ENCODE assay signal across 8 cellular contexts in the genomic region with DNA sequence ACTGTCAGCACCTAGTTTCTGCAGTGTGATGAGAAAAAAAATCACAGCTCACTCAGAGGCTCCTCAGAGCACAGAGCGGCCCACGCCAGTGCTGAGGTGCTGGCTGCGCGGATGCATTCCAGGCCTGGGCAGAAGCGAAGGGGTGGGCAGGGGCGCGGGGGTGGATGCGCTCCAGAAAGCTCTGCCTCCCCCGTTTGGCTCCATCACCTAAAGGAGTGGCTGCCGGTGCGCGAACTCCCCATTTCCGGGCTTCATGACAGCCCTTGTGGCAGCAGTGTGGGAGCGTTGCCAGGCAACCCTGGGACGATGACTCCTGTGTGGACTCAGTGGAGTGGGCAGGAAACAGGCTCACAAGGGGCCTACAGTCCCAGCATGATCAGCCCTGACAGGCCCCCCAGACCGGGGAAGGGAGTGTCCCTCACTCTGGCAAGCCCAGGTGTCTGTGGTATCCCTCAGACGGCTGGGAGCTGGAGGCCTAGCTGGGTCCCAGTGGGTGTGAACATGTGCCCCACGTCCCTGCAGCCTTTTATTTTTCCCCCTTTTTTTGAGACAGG. TPM values are rescaled to one million over a fixed set of nuclear protein-coding genes. Genes with fewer than 3 reads are reported as not detected.
DNase-seq lines count a peak whose midpoint lies in the region; ATAC-seq and TF ChIP-seq lines count a peak whose summit lies in the region.

No MANE protein-coding gene starts in this region.

- no peaks in the 10 kb centered on the region for H3K27me3 ChIP-seq in gastroesophageal sphincter

- no peak for TF ChIP-seq EP300 in gastroesophageal sphincter (IDR thresholded peaks at IDR 0.05)

- TF ChIP-seq CTCF in gastroesophageal sphincter (IDR thresholded peaks at IDR 0.05), result no peak

- H3K36me3 Mint-ChIP-seq in activated T-cell treated with anti-CD3 and anti-CD28 coated beads, Interleukin-2, amount 50 U/mL, for 72 hours (ENCODE audit: insufficient read depth in 2 of 2), result peaks cover 0 to 9% of the 10 kb centered on the region in 2 donors

- H3K27ac ChIP-seq in gastroesophageal sphincter, result peak overlapping the region in 3 of 4 donors; percentile 33 to 51 (median 37)

- no peaks in the 10 kb centered on the region for H3K9me3 Mint-ChIP-seq in activated T-cell treated with anti-CD3 and anti-CD28 coated beads, Interleukin-2, amount 50 U/mL, for 72 hours

- DNase-seq in Caki2 (ENCODE audit: low read depth), result peak; percentile 28
- DNase-seq in NCI-H2029 (lab: John Stamatoyannopoulos, UW), result peak; percentile 70
- DNase-seq in activated T-cell treated with anti-CD3 and anti-CD28 coated beads, Interleukin-2, amount 50 U/mL, for 72 hours, result peak; percentile 80 to 89
- peak; percentile 40 to 70 for DNase-seq in stimulated activated CD4-positive, alpha-beta T cell treated with anti-CD3 and anti-CD28 coated beads, Interleukin-12 subunit alpha, Interleukin-12 subunit beta, amount 100 ng/mL, for 24 hours (ENCODE audit: low read depth in 2 of 2)
- no peak for DNase-seq in SKM-1 treated with dmso at 0.1 percent for 144 hours (lab: John Stamatoyannopoulos, UW; ENCODE audit: unreplicated experiment)

- TF ChIP-seq POLR2A in gastroesophageal sphincter (IDR thresholded peaks at IDR 0.05), result no peak

- peak overlapping the region; percentile 90 for H3K27ac Mint-ChIP-seq in activated T-cell treated with anti-CD3 and anti-CD28 coated beads, Interleukin-2, amount 50 U/mL, for 72 hours

- 41 to 66% methylated on average over 3 to 4 of the region's 18 CpGs for WGBS in gastroesophageal sphincter (ENCODE audit: low coverage in 1 of 2), 2 donors

- in situ Hi-C loops in Caki2 (cut with HindIII; ENCODE audit: low pct_unique_long_range_greater_than_20kb, low sequenced_read_pairs), result no loop called here

- no peaks in the 10 kb centered on the region for H3K27me3 Mint-ChIP-seq in activated T-cell treated with anti-CD3 and anti-CD28 coated beads, Interleukin-2, amount 50 U/mL, for 72 hours (ENCODE audit: low read depth)

- peaks cover 0 to 92% of the 10 kb centered on the region in 2 donors for H3K36me3 ChIP-seq in gastroesophageal sphincter

- ATAC-seq in activated T-cell treated with anti-CD3 and anti-CD28 coated beads, Interleukin-2, amount 50 U/mL, for 72 hours (replicated peaks in 1 of 2), result peak; percentile 83 to 91
- peak; percentile 32 for ATAC-seq in gastroesophageal sphincter
- ATAC-seq in HG02870 (IDR thresholded peaks at IDR 0.05; ENCODE audit: unreplicated experiment), result no peak
- no peak for ATAC-seq in GM19328 (IDR thresholded peaks at IDR 0.05; ENCODE audit: unreplicated experiment)

- peaks cover 0 to 44% (median 0%) of the 10 kb centered on the region in 3 donors for H3K4me1 ChIP-seq in gastroesophageal sphincter

- peak overlapping the region; percentile 26 to 49 for H3K4me3 Mint-ChIP-seq in activated T-cell treated with anti-CD3 and anti-CD28 coated beads, Interleukin-2, amount 50 U/mL, for 72 hours

- peaks cover 68% of the 10 kb centered on the region for H3K4me1 Mint-ChIP-seq in activated T-cell treated with anti-CD3 and anti-CD28 coated beads, Interleukin-2, amount 50 U/mL, for 72 hours (ENCODE audit: low read depth)

- no peak overlapping the region for H3K4me3 ChIP-seq in gastroesophageal sphincter

- H3K9me3 ChIP-seq in gastroesophageal sphincter, result no peaks in the 10 kb centered on the region

RNA-seq across cellular contexts. Expression of a gene that starts 32.8 kb away (rescaled TPM):
- 42.4 and 49.2 TPM in 2 replicates for total RNA-seq in Caki2 (2014; rRNA removed; shearing (Covaris generic); ENCODE audit: low replicate concordance)
- 10 to 100 TPM; 22.8 to 28.0 TPM for total RNA-seq in activated T-cell treated with anti-CD3 and anti-CD28 coated beads, Interleukin-2, amount 50 U/mL, for 72 hours
- 10 to 100 TPM; 14.8 to 26.3 (median 21.4) TPM for total RNA-seq in gastroesophageal sphincter

RNA-seq across cellular contexts. Expression of a gene that starts 35.9 kb away (rescaled TPM):
- 13.8 and 14.1 TPM in 2 replicates for total RNA-seq in Caki2 (2014; rRNA removed; shearing (Covaris generic); ENCODE audit: low replicate concordance)
- total RNA-seq in activated T-cell treated with anti-CD3 and anti-CD28 coated beads, Interleukin-2, amount 50 U/mL, for 72 hours, result 100 to 1,000 TPM; 107 to 116 TPM
- total RNA-seq in gastroesophageal sphincter, result 10 to 100 TPM; 29.2 to 67.0 (median 40.5) TPM

RNA-seq across cellular contexts. Expression of a gene that starts 45.8 kb away (rescaled TPM):
- 4.3 and 12.4 TPM in 2 replicates for total RNA-seq in Caki2 (2014; rRNA removed; shearing (Covaris generic); ENCODE audit: low replicate concordance)
- 10 to 100 TPM; 17.2 to 18.4 TPM for total RNA-seq in activated T-cell treated with anti-CD3 and anti-CD28 coated beads, Interleukin-2, amount 50 U/mL, for 72 hours
- 10 to 100 TPM in 3 of 4 donors, 1 to 10 TPM in 1; 5.9 to 24.0 (median 14.3) TPM for total RNA-seq in gastroesophageal sphincter

Comparison
In these comparisons a context has a peak if more than half of its experiments do, and no peak if none do; other contexts are left out.
1. ATAC-seq: peak in activated T-cell treated with anti-CD3 and anti-CD28 coated beads, Interleukin-2, amount 50 U/mL, for 72 hours (2 of 2) and gastroesophageal sphincter (single experiment); none in HG02870 (single experiment) and GM19328 (single experiment).